ENCODE assay signal across 8 cellular contexts in the genomic region with DNA sequence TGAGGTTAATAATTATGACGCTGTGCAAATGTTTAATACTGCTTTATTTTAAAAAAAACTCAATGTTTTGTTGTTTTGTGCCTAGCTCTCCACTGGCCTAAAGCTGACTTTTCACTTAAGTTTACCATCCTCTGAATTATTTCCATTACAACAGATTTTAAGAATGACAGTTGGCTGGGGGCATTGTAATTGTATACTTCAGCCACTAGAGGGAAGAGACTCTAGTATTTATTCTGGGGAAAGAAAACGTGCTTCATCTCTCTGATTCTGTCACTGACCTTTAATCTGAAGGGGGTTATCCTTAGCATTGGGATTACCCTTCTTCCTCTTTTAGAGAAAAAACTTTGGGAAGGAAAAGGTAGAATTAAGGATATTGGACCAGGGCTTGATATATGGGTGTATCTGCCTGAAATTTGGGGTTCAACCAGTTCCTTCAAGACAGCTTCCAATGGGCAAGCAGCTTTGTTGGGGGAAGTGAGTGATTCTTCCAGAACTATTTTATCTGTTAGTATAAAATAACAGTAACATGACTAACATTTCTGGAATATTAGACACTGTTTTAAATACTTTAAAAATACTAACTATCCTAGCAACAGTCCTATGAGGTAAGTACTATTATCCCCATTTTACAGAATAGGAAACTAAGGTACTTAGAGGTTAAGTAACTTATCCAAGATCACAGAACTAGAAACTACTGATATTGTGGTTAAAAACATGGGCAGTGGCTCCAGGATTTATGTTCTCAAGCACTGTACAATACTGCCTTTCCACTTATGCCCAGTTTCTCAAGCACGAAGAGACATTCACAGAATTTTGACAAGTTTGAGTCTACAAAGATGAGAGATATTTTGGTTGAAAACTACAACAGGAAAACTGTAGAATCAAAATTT.
DNase-seq lines count a peak whose midpoint lies in the region; ATAC-seq, FAIRE-seq and TF ChIP-seq lines count a peak whose summit lies in the region.

No MANE protein-coding gene starts in this region.

- ATAC-seq in GM12878 (peak; percentile 66), GM21360 (IDR thresholded peaks at IDR 0.05; ENCODE audit: unreplicated experiment) (no peak)

- CTCF ChIA-PET in GM12878 (lab: Yijun Ruan, JAX) = interaction anchor here (0.6 to 2.2 kb wide), 8 partner anchors 10 to 222 kb away, joined by 3 to 6 read pairs (median 4); no protein-coding TSS in a partner anchor

- TF ChIP-seq RAD21 in GM12878 (IDR thresholded peaks at IDR 0.05; ENCODE audit: insufficient read depth, low read depth, low read length) = peak; percentile 49

- no peaks in the 10 kb centered on the region for H3K36me3 ChIP-seq in GM12878 (ENCODE audit: control insufficient read depth in 2 of 2, insufficient read depth in 2 of 2, low read length in 1 of 2)
- H3K36me3 ChIP-seq in kidney epithelial cell (ENCODE audit: control insufficient read depth, insufficient read depth, low read length) = no peaks in the 10 kb centered on the region

- peak; percentile 52 for FAIRE-seq in GM12878 (lab: Jason Lieb, UNC)

- no peaks in the 10 kb centered on the region for H4K20me1 ChIP-seq in GM12878 (ENCODE audit: control insufficient read depth, insufficient read depth)

- no TSS peak for BruUV-seq in GM12878 (replicated peaks; lab: Mats Ljungman, UMichigan)

- H2AFZ ChIP-seq in GM12878 (ENCODE audit: control insufficient read depth, low read depth, low read length) = no peak overlapping the region

- in situ Hi-C loops in GM12878 (cut with MboI) = no loop called here

- H3K79me2 ChIP-seq in GM12878 (ENCODE audit: control insufficient read depth, insufficient read depth, low read length) = no peaks in the 10 kb centered on the region

- TF ChIP-seq CTCF in GM20000 (IDR thresholded peaks at IDR 0.05; ENCODE audit: extremely low read depth, missing control alignments) (peak; percentile 43), GM12878 (IDR thresholded peaks at IDR 0.05 in 2 of 3, conservative IDR thresholded peaks at IDR 0.05 in 1 of 3; ENCODE audit: control insufficient read depth in 2 of 3, extremely low read depth in 1 of 3, insufficient read depth in 1 of 3, low read depth in 3 of 3, low read length in 3 of 3) (peak; percentile 47 to 80 (median 71)), kidney epithelial cell (IDR thresholded peaks at IDR 0.05; ENCODE audit: insufficient read depth, low read length, poor library complexity, severe bottlenecking) (peak; percentile 74)

- SMC1A ChIA-PET in GM12878 (lab: Charles Lee; ENCODE audit: uncharacterized antibody, unreplicated experiment) = no interaction called here

- no peak for TF ChIP-seq EP300 in GM12878 (IDR thresholded peaks at IDR 0.05; ENCODE audit: borderline replicate concordance in 1 of 2, control insufficient read depth in 1 of 2, low read depth in 2 of 2, low read length in 2 of 2)

- H3K9me3 ChIP-seq in GM12878 (replicated peaks; ENCODE audit: control insufficient read depth, insufficient read depth, low read length) = no peaks in the 10 kb centered on the region

- 22% methylated on average over 3 of the region's 3 CpGs for WGBS in GM12878 (ENCODE audit: insufficient coverage, insufficient replicate concordance, low lambda C conversion rate, missing lambda C conversion rate)

- H3K36me3 Mint-ChIP-seq in activated T-helper 1 cell treated with anti-CD3 and anti-CD28 coated beads, Interleukin-12 subunit alpha, Interleukin-12 subunit beta, Interleukin-2, Interleukin-4 antibody, amounts not matched to agents 30 ng/mL and 10 ng/mL and 1 ng/mL, durations not matched to agents 14 hours and 24 hours and 36 hours (ENCODE audit: low read depth) = no peaks in the 10 kb centered on the region

- no peak overlapping the region for H3K27ac Mint-ChIP-seq in activated T-helper 1 cell treated with anti-CD3 and anti-CD28 coated beads, Interleukin-12 subunit alpha, Interleukin-12 subunit beta, Interleukin-2, Interleukin-4 antibody, amounts not matched to agents 30 ng/mL and 10 ng/mL and 1 ng/mL, durations not matched to agents 14 hours and 24 hours and 36 hours

- no peaks in the 10 kb centered on the region; a peak in 1 of 4 replicates for H3K27me3 ChIP-seq in GM12878 (replicated peaks in 1 of 2; ENCODE audit: control insufficient read depth in 2 of 2, insufficient read depth in 2 of 2, low read length in 1 of 2)
- H3K27me3 ChIP-seq in kidney epithelial cell (ENCODE audit: control insufficient read depth, insufficient read depth, low read length) = no peaks in the 10 kb centered on the region

- no peak overlapping the region for H3K9ac ChIP-seq in GM12878 (ENCODE audit: control insufficient read depth, insufficient read depth, low read length)

- no peak overlapping the region for H3K4me2 ChIP-seq in GM12878 (ENCODE audit: control insufficient read depth, insufficient read depth)

- H3K4me3 Mint-ChIP-seq in activated T-helper 1 cell treated with anti-CD3 and anti-CD28 coated beads, Interleukin-12 subunit alpha, Interleukin-12 subunit beta, Interleukin-2, Interleukin-4 antibody, amounts not matched to agents 30 ng/mL and 10 ng/mL and 1 ng/mL, durations not matched to agents 14 hours and 24 hours and 36 hours = no peak overlapping the region

- POLR2A ChIA-PET in GM12878 (lab: Charles Lee) = no interaction called here

- TF ChIP-seq POLR2A in GM12878 (IDR thresholded peaks at IDR 0.05; ENCODE audit: low read depth, low read length) = no peak

- no peaks in the 10 kb centered on the region for H3K9me3 Mint-ChIP-seq in activated T-helper 1 cell treated with anti-CD3 and anti-CD28 coated beads, Interleukin-12 subunit alpha, Interleukin-12 subunit beta, Interleukin-2, Interleukin-4 antibody, amounts not matched to agents 30 ng/mL and 10 ng/mL and 1 ng/mL, durations not matched to agents 14 hours and 24 hours and 36 hours

- RAD21 ChIA-PET in GM12878 (lab: Charles Lee; ENCODE audit: unreplicated experiment) = no interaction called here

- H3K27me3 Mint-ChIP-seq in activated T-helper 1 cell treated with anti-CD3 and anti-CD28 coated beads, Interleukin-12 subunit alpha, Interleukin-12 subunit beta, Interleukin-2, Interleukin-4 antibody, amounts not matched to agents 30 ng/mL and 10 ng/mL and 1 ng/mL, durations not matched to agents 14 hours and 24 hours and 36 hours (ENCODE audit: insufficient read depth) = no peaks in the 10 kb centered on the region

- H3K4me1 ChIP-seq in GM12878 (ENCODE audit: control insufficient read depth, insufficient read depth, low read length) = no peaks in the 10 kb centered on the region; the same call in 1 of the 2 replicates

- intact Hi-C loops in GM12878 (cut with micrococcal nuclease; ENCODE audit: unreplicated experiment) = loop anchor here (1.0 to 10.0 kb wide), 2 partner anchors 167 to 221 kb away; no protein-coding TSS in a partner anchor
- intact Hi-C loops in activated T-helper 1 cell treated with anti-CD3 and anti-CD28 coated beads, Interleukin-12 subunit alpha, Interleukin-12 subunit beta, Interleukin-2, Interleukin-4 antibody, amounts not matched to agents 30 ng/mL and 10 ng/mL and 1 ng/mL, durations not matched to agents 14 hours and 24 hours and 36 hours (cut with micrococcal nuclease) = loop anchor here (1.0 to 5.0 kb wide), 3 partner anchors 33 to 221 kb away; no protein-coding TSS in a partner anchor

- H3K4me3 ChIP-seq in GM12878 (no peak overlapping the region), kidney epithelial cell (ENCODE audit: low read depth, low read length) (no peak overlapping the region)

- DNase-seq in DMS 273 (lab: John Stamatoyannopoulos, UW; ENCODE audit: unreplicated experiment) (peak; percentile 68), GM20000 (ENCODE audit: low spot score) (peak; percentile 23), NCI-H146 treated with DMSO at 0.1 percent for 48 hours (lab: John Stamatoyannopoulos, UW; ENCODE audit: unreplicated experiment) (peak; percentile 14), GM12878 (ENCODE audit: low read depth, low spot score) (no peak), kidney epithelial cell (ENCODE audit: low read depth) (no peak), NCI-H524 treated with DMSO at 0.1 percent for 48 hours (lab: John Stamatoyannopoulos, UW) (no peak)
- no peak for DNase-seq in activated T-helper 1 cell treated with anti-CD3 and anti-CD28 coated beads, Interleukin-12 subunit alpha, Interleukin-12 subunit beta, Interleukin-2, Interleukin-4 antibody, amounts not matched to agents 30 ng/mL and 10 ng/mL and 1 ng/mL, durations not matched to agents 14 hours and 24 hours and 36 hours (ENCODE audit: low spot score)

- no peak overlapping the region for H3K27ac ChIP-seq in GM12878 (ENCODE audit: control insufficient read depth, insufficient read depth)

- peaks cover 31% of the 10 kb centered on the region for H3K4me1 Mint-ChIP-seq in activated T-helper 1 cell treated with anti-CD3 and anti-CD28 coated beads, Interleukin-12 subunit alpha, Interleukin-12 subunit beta, Interleukin-2, Interleukin-4 antibody, amounts not matched to agents 30 ng/mL and 10 ng/mL and 1 ng/mL, durations not matched to agents 14 hours and 24 hours and 36 hours (ENCODE audit: low read depth)

TF ChIP-seq in GM12878, 131 proteins besides CTCF, POLR2A, EP300 and RAD21:
- TF ChIP-seq BHLHE40 (IDR thresholded peaks at IDR 0.05; ENCODE audit: borderline replicate concordance in 1 of 2, low read depth in 2 of 2, low read length in 1 of 2) (no peak), SMC3 (IDR thresholded peaks at IDR 0.05; ENCODE audit: borderline replicate concordance, low read length) (peak; percentile 42; the same call in 1 of the 2 replicates)

Comparison
In these comparisons a context has a peak if more than half of its experiments do, and no peak if none do; other contexts are left out.
1. DNase-seq: peak in DMS 273 (single experiment), GM20000 (single experiment) and NCI-H146 treated with DMSO at 0.1 percent for 48 hours (single experiment); none in GM12878 (single experiment), kidney epithelial cell (single experiment), activated T-helper 1 cell treated with anti-CD3 and anti-CD28 coated beads, Interleukin-12 subunit alpha, Interleukin-12 subunit beta, Interleukin-2, Interleukin-4 antibody, amounts not matched to agents 30 ng/mL and 10 ng/mL and 1 ng/mL, durations not matched to agents 14 hours and 24 hours and 36 hours (single experiment) and NCI-H524 treated with DMSO at 0.1 percent for 48 hours (single experiment).
2. Peak in every context shown above with its lines, with median percentiles within 50 percentile points of each other: CTCF ChIP-seq.